In genomic region chr17:41738077-41738800, GRCh38 we compare ENCODE assay signal across 1 cellular context.
TF ChIP-seq lines count a peak whose summit lies in the region.

No MANE protein-coding gene starts in this region.

TF ChIP-seq in K562, 482 proteins besides CTCF, POLR2A, EP300 and RAD21 (continued from another document and continues in another):
- TF ChIP-seq HDAC3 (IDR thresholded peaks at IDR 0.05; ENCODE audit: borderline replicate concordance, partially characterized antibody), result no peak
- no peak for TF ChIP-seq PML (IDR thresholded peaks at IDR 0.05; ENCODE audit: low read length)
- TF ChIP-seq DEAF1 (CRISPR knock-in tag; IDR thresholded peaks at IDR 0.05), result peak; percentile 96
- no peak for TF ChIP-seq MAFG (tag; conservative IDR thresholded peaks at IDR 0.05)
- no peak for TF ChIP-seq FOXO4 (CRISPR knock-in tag; IDR thresholded peaks at IDR 0.05)
- TF ChIP-seq ATF6 (CRISPR knock-in tag; IDR thresholded peaks at IDR 0.05), result no peak
- TF ChIP-seq MEF2A (IDR thresholded peaks at IDR 0.05; ENCODE audit: control insufficient read depth, low read depth, low read length), result no peak
- TF ChIP-seq SMARCA5 (IDR thresholded peaks at IDR 0.05), result no peak
- TF ChIP-seq ZNF77 (CRISPR knock-in tag; IDR thresholded peaks at IDR 0.05), result no peak
- TF ChIP-seq DLX4 (CRISPR knock-in tag; IDR thresholded peaks at IDR 0.05), result no peak
- TF ChIP-seq PCBP1 (IDR thresholded peaks at IDR 0.05; ENCODE audit: low read depth, low read length, poor library complexity, severe bottlenecking), result no peak
- no peak for TF ChIP-seq CHD1 (IDR thresholded peaks at IDR 0.05; ENCODE audit: low read length)
- no peak for TF ChIP-seq GATA2 (CRISPR knock-in tag; IDR thresholded peaks at IDR 0.05)
- TF ChIP-seq ELF1 (tag; IDR thresholded peaks at IDR 0.05), result no peak
- TF ChIP-seq FOXM1 (IDR thresholded peaks at IDR 0.05; ENCODE audit: low read depth), result no peak
- no peak for TF ChIP-seq FOXM1 (CRISPR knock-in tag; IDR thresholded peaks at IDR 0.05; ENCODE audit: low read depth)
- no peak for TF ChIP-seq RBM17 (IDR thresholded peaks at IDR 0.05; ENCODE audit: borderline replicate concordance, low read depth, low read length)
- TF ChIP-seq CBX2 (IDR thresholded peaks at IDR 0.05; ENCODE audit: insufficient read depth, low read length, poor library complexity, severe bottlenecking), result no peak
- no peak for TF ChIP-seq RBM39 (optimal IDR thresholded peaks at IDR 0.05; ENCODE audit: low read depth, low read length)
- TF ChIP-seq IRF2 (CRISPR knock-in tag; IDR thresholded peaks at IDR 0.05), result no peak
- TF ChIP-seq ZNF445 (CRISPR knock-in tag; IDR thresholded peaks at IDR 0.05; ENCODE audit: low read depth), result no peak
- TF ChIP-seq SIN3B (IDR thresholded peaks at IDR 0.05; ENCODE audit: low read depth), result no peak
- no peak for TF ChIP-seq CUX1 (CRISPR knock-in tag; IDR thresholded peaks at IDR 0.05)
- TF ChIP-seq TCF15 (CRISPR knock-in tag; IDR thresholded peaks at IDR 0.05), result peak; percentile 92
- no peak for TF ChIP-seq RNF2 (IDR thresholded peaks at IDR 0.05)
- no peak for TF ChIP-seq BRF2 (IDR thresholded peaks at IDR 0.05; ENCODE audit: borderline replicate concordance, insufficient read depth, insufficient read length)
- TF ChIP-seq CSDE1 (IDR thresholded peaks at IDR 0.05), result no peak
- no peak for TF ChIP-seq SP2 (IDR thresholded peaks at IDR 0.05; ENCODE audit: extremely low read depth, low read depth, low read length, poor library complexity, severe bottlenecking)
- TF ChIP-seq ARID3B (CRISPR knock-in tag; IDR thresholded peaks at IDR 0.05; ENCODE audit: borderline replicate concordance), result no peak
- TF ChIP-seq ZFPM2 (CRISPR knock-in tag; IDR thresholded peaks at IDR 0.05), result no peak
- peak; percentile 73 for TF ChIP-seq ZHX1 (conservative IDR thresholded peaks at IDR 0.05; ENCODE audit: low read length)
- TF ChIP-seq ZNF282 (CRISPR knock-in tag; IDR thresholded peaks at IDR 0.05), result no peak
- no peak for TF ChIP-seq RERE (CRISPR knock-in tag; IDR thresholded peaks at IDR 0.05; ENCODE audit: borderline replicate concordance)
- no peak for TF ChIP-seq THRB (CRISPR knock-in tag; conservative IDR thresholded peaks at IDR 0.05)
